In genomic region chr1:1359668-1360468, GRCh38 we compare ENCODE assay signal across 10 cellular contexts. TPM values are rescaled to one million over a fixed set of nuclear protein-coding genes. Genes with fewer than 3 reads are reported as not detected.
A peak's percentile ranks its signal among the peaks of the same experiment; 100 is the strongest.
DNase-seq lines count a peak whose midpoint lies in the region; ATAC-seq and TF ChIP-seq lines count a peak whose summit lies in the region.
"Had no signal": no experiment of that assay in that cellular context is flagged by ENCODE, and none has a peak within 500 bp of the region (broad histone marks: within the 10 kb centered on the region; RNA-seq: fewer than 3 reads in every experiment).

No MANE protein-coding gene starts in this region.

- H3K18ac ChIP-seq in mesendoderm (ENCODE audit: low read length): no peak overlapping the region

- H3K56ac ChIP-seq in mesendoderm (ENCODE audit: low read length): peak overlapping the region; percentile 60

- H3K9ac ChIP-seq in KMS-11: no peak overlapping the region
- H3K9ac ChIP-seq in mesendoderm (ENCODE audit: low read length): no peak overlapping the region

- H3K36me3 ChIP-seq in KMS-11 (ENCODE audit: insufficient read depth) (no peaks in the 10 kb centered on the region), mesendoderm (ENCODE audit: control insufficient read depth, insufficient read depth, low read length) (no peaks in the 10 kb centered on the region), transverse colon (no peaks in the 10 kb centered on the region)
- H3K36me3 ChIP-seq: pancreas had no signal

- peaks cover 8% of the 10 kb centered on the region; the same call in 1 of the 2 replicates for H3K27me3 ChIP-seq in KMS-11 (ENCODE audit: insufficient read depth, low read depth)
- H3K27me3 ChIP-seq in mesendoderm (ENCODE audit: insufficient read depth, low read length, poor library complexity): peaks cover under 1% of the 10 kb centered on the region
- peaks cover 49% of the 10 kb centered on the region for H3K27me3 ChIP-seq in transverse colon
- H3K27me3 ChIP-seq: pancreas had no signal

- in situ Hi-C loops in transverse colon (cut with MboI; ENCODE audit: low pct_ligation_motif_present in 1 of 4, low pct_unique_long_range_greater_than_20kb in 1 of 4, low sequenced_read_pairs in 3 of 4): no loop called here

- ATAC-seq in GM19395 (IDR thresholded peaks at IDR 0.05; ENCODE audit: unreplicated experiment): no peak
- ATAC-seq: activated CD4-positive, alpha-beta T cell treated with anti-CD3 and anti-CD28 coated beads for 36 hours had no signal

- no peak overlapping the region for H4K8ac ChIP-seq in mesendoderm (ENCODE audit: low read depth, low read length)

- H3K4ac ChIP-seq in mesendoderm (ENCODE audit: low read depth, low read length): no peak overlapping the region

- TF ChIP-seq EP300 in transverse colon (IDR thresholded peaks at IDR 0.05; ENCODE audit: low read depth): no peak

- CTCF ChIA-PET in activated naive CD4-positive, alpha-beta T cell treated with anti-CD3 and anti-CD28 coated beads, Interleukin-2, amount 10 ng/mL, durations not matched to agents 7 days and 5 days (lab: Charles Lee): no interaction called here

- H3K4me2 ChIP-seq in KMS-11: peak overlapping the region; percentile 9; the same call in 1 of the 2 replicates
- H3K4me2 ChIP-seq in mesendoderm (ENCODE audit: low read length): no peak overlapping the region

- H3K27ac ChIP-seq in KMS-11: no peak overlapping the region
- peak overlapping the region; percentile 19 for H3K27ac ChIP-seq in cingulate gyrus (ENCODE audit: low read depth, low read length)
- H3K27ac ChIP-seq in mesendoderm (ENCODE audit: low read depth, low read length): peak overlapping the region; percentile 34
- peak overlapping the region; percentile 86 to 92 (median 89) for H3K27ac ChIP-seq in transverse colon

- H3K4me3 ChIP-seq in KMS-11 (IDR thresholded peaks at IDR 0.05; ENCODE audit: insufficient read depth, low read depth, low read length): no peak overlapping the region
- no peak overlapping the region for H3K4me3 ChIP-seq in mesendoderm (ENCODE audit: low read length)
- H3K4me3 ChIP-seq in transverse colon: no peak overlapping the region
- H3K4me3 ChIP-seq: pancreas had no signal

- no peaks in the 10 kb centered on the region for H3K79me1 ChIP-seq in mesendoderm (ENCODE audit: low read length)

- no peaks in the 10 kb centered on the region for H3K9me3 ChIP-seq in transverse colon
- H3K9me3 ChIP-seq: pancreas had no signal

- no peaks in the 10 kb centered on the region for H3K9me3 Mint-ChIP-seq in activated naive CD4-positive, alpha-beta T cell treated with anti-CD3 and anti-CD28 coated beads, Interleukin-2, amount 10 ng/mL, durations not matched to agents 7 days and 5 days

- H2AFZ ChIP-seq in KMS-11 (ENCODE audit: low read depth): no peak overlapping the region

- no CpG with 5 or more reads among the region's 28 CpGs for WGBS in mesendoderm (ENCODE audit: extremely low coverage, insufficient coverage, low lambda C conversion rate)
- WGBS in transverse colon (ENCODE audit: low coverage in 1 of 2), 2 donors: 55% methylated on average over 18 of the region's 28 CpGs; no CpG with 5 or more reads in 1 of the 2 donors

- no peak for TF ChIP-seq POLR2A in transverse colon (IDR thresholded peaks at IDR 0.05)

- H3K4me1 ChIP-seq in KMS-11 (ENCODE audit: low read depth, poor library complexity, severe bottlenecking): peaks cover 14% of the 10 kb centered on the region
- H3K4me1 ChIP-seq in mesendoderm (ENCODE audit: control insufficient read depth, low read depth, low read length): peaks cover 3% of the 10 kb centered on the region
- peaks cover 15 to 60% (median 30%) of the 10 kb centered on the region in 4 donors for H3K4me1 ChIP-seq in transverse colon
- H3K4me1 ChIP-seq: pancreas had no signal

- no peaks in the 10 kb centered on the region for H3K79me2 ChIP-seq in KMS-11 (ENCODE audit: insufficient read depth, low read depth)
- H3K79me2 ChIP-seq in mesendoderm (ENCODE audit: control insufficient read depth, insufficient read depth, low read length): no peaks in the 10 kb centered on the region

- no peak overlapping the region for H3K27ac Mint-ChIP-seq in activated naive CD4-positive, alpha-beta T cell treated with anti-CD3 and anti-CD28 coated beads, Interleukin-2, amount 10 ng/mL, durations not matched to agents 7 days and 5 days
- H3K27ac Mint-ChIP-seq: activated CD4-positive, alpha-beta T cell treated with anti-CD3 and anti-CD28 coated beads for 36 hours had no signal

- DNase-seq in mesendoderm (no peak), transverse colon (no peak), NCI-H1417 treated with DMSO at 0.1 percent for 48 hours (lab: John Stamatoyannopoulos, UW) (no peak), DMS153 (lab: John Stamatoyannopoulos, UW) (no peak)
- no peak for DNase-seq in activated naive CD4-positive, alpha-beta T cell treated with anti-CD3 and anti-CD28 coated beads, Interleukin-2, amount 10 ng/mL, durations not matched to agents 7 days and 5 days
- DNase-seq: activated CD4-positive, alpha-beta T cell treated with anti-CD3 and anti-CD28 coated beads for 36 hours had no signal

- H3K4me3 Mint-ChIP-seq in activated naive CD4-positive, alpha-beta T cell treated with anti-CD3 and anti-CD28 coated beads, Interleukin-2, amount 10 ng/mL, durations not matched to agents 7 days and 5 days: no peak overlapping the region
- H3K4me3 Mint-ChIP-seq: activated CD4-positive, alpha-beta T cell treated with anti-CD3 and anti-CD28 coated beads for 36 hours had no signal

- H2BK5ac ChIP-seq in mesendoderm (ENCODE audit: low read length): no peak overlapping the region

- H2BK120ac ChIP-seq in mesendoderm (ENCODE audit: low read depth, low read length): no peak overlapping the region

- H4K20me1 ChIP-seq in KMS-11 (ENCODE audit: insufficient read depth): no peaks in the 10 kb centered on the region

- no peak overlapping the region for H2AK5ac ChIP-seq in mesendoderm (ENCODE audit: low read length)

- no peak overlapping the region for H2BK15ac ChIP-seq in mesendoderm (replicated peaks; ENCODE audit: low read depth)

- H3K27me3 Mint-ChIP-seq in activated naive CD4-positive, alpha-beta T cell treated with anti-CD3 and anti-CD28 coated beads, Interleukin-2, amount 10 ng/mL, durations not matched to agents 7 days and 5 days: peaks cover 78% of the 10 kb centered on the region

- H3K23ac ChIP-seq in mesendoderm (ENCODE audit: low read length): no peak overlapping the region

- TF ChIP-seq CTCF in KMS-11 (conservative IDR thresholded peaks at IDR 0.05; ENCODE audit: low read depth, low read length) (no peak), transverse colon (IDR thresholded peaks at IDR 0.05) (no peak)

- peaks cover 19% of the 10 kb centered on the region for H3K4me1 Mint-ChIP-seq in activated naive CD4-positive, alpha-beta T cell treated with anti-CD3 and anti-CD28 coated beads, Interleukin-2, amount 10 ng/mL, durations not matched to agents 7 days and 5 days

- intact Hi-C loops in transverse colon (cut with DNase I; ENCODE audit: low total_unique reads): no loop called here

- H3K36me3 Mint-ChIP-seq in activated naive CD4-positive, alpha-beta T cell treated with anti-CD3 and anti-CD28 coated beads, Interleukin-2, amount 10 ng/mL, durations not matched to agents 7 days and 5 days: no peaks in the 10 kb centered on the region

- no peak overlapping the region for H4K5ac ChIP-seq in mesendoderm (ENCODE audit: low read length)

RNA-seq across cellular contexts. Expression of gene MXRA8, which starts 1.5 kb away (rescaled TPM):
- 5.1 TPM for polyA plus RNA-seq in mesendoderm (2013, experiment 1 of 2)
- polyA plus RNA-seq in mesendoderm (2013, experiment 2 of 2): 4.6 TPM
- total RNA-seq in transverse colon: 100 to 1,000 TPM in 1 of 4 donors, 10 to 100 TPM in 3; 31.1 to 145 (median 57.1) TPM

RNA-seq across cellular contexts. Expression of gene DVL1, which starts 10.7 kb away (rescaled TPM):
- 25.1 TPM for polyA plus RNA-seq in mesendoderm (2013, experiment 1 of 2)
- 25.4 TPM for polyA plus RNA-seq in mesendoderm (2013, experiment 2 of 2)
- 100 to 1,000 TPM; 103 to 182 (median 115) TPM for total RNA-seq in transverse colon

RNA-seq across cellular contexts. Expression of gene AURKAIP1, which starts 15.1 kb away (rescaled TPM):
- polyA plus RNA-seq in mesendoderm (2013, experiment 1 of 2): 119 TPM
- 120 TPM for polyA plus RNA-seq in mesendoderm (2013, experiment 2 of 2)
- 100 to 1,000 TPM; 110 to 197 (median 167) TPM for total RNA-seq in transverse colon

RNA-seq across cellular contexts. Expression of gene TAS1R3, which starts 28.8 kb away (rescaled TPM):
- polyA plus RNA-seq in mesendoderm (2013, experiment 1 of 2): 0.03 TPM
- polyA plus RNA-seq in mesendoderm (2013, experiment 2 of 2): 0.04 TPM
- total RNA-seq in transverse colon: 1 to 10 TPM in 2 of 4 donors, under 1 TPM in 1, not detected in 1; 0.40 to 2.0 (median 1.9) TPM

RNA-seq across cellular contexts. Expression of gene CPTP, which starts 35.3 kb away (rescaled TPM):
- polyA plus RNA-seq in mesendoderm (2013, experiment 1 of 2): 7.5 TPM
- polyA plus RNA-seq in mesendoderm (2013, experiment 2 of 2): 7.1 TPM
- 100 to 1,000 TPM in 1 of 4 donors, 10 to 100 TPM in 3; 48.0 to 134 (median 77.7) TPM for total RNA-seq in transverse colon
